Comparison of ENCODE assay signal across 8 cellular contexts in the genomic region with DNA sequence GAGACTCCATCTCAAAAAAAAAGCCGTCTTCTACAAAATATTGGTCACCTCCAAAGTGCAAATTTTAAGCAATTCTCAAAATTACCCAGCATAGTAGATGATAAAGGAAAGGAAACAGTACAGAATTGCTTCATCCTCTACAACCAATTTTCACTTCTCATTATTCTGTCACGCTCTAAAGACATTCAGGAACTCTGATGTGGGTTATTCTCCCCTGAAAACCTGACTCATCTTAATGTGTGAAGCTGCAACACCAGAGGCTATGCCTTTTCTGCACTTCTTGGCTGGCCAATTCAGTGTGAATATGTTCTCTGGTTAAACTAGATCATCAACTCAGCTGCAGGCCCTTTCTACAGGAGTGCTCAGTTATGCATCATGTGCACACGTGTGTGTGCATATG. TPM values are rescaled to one million over a fixed set of nuclear protein-coding genes. Genes with fewer than 3 reads are reported as not detected.
DNase-seq lines count a peak whose midpoint lies in the region; ATAC-seq and TF ChIP-seq lines count a peak whose summit lies in the region.

No MANE protein-coding gene starts in this region.

- H3K36me3 ChIP-seq in BE2C: peaks cover 71% of the 10 kb centered on the region

- H3K27me3 ChIP-seq in BE2C: no peaks in the 10 kb centered on the region

- H3K4me1 ChIP-seq in BE2C: peaks cover 9% of the 10 kb centered on the region

- peak; percentile 92 for ATAC-seq in GM19467 (IDR thresholded peaks at IDR 0.05; ENCODE audit: unreplicated experiment)
- peak; percentile 89 for ATAC-seq in HG03457 (IDR thresholded peaks at IDR 0.05; ENCODE audit: unreplicated experiment)
- peak; percentile 93 for ATAC-seq in stimulated activated naive CD8-positive, alpha-beta T cell treated with anti-CD3 and anti-CD28 coated beads, Interleukin-15, amount 100 ng/mL, for 72 hours

- no peaks in the 10 kb centered on the region for H3K27me3 Mint-ChIP-seq in activated naive CD4-positive, alpha-beta T cell treated with anti-CD3 and anti-CD28 coated beads, Interleukin-2, amount 50 U/mL, for 24 hours
- no peaks in the 10 kb centered on the region for H3K27me3 Mint-ChIP-seq in stimulated activated naive CD8-positive, alpha-beta T cell treated with anti-CD3 and anti-CD28 coated beads, Interleukin-15, amount 100 ng/mL, for 72 hours
- H3K27me3 Mint-ChIP-seq in endothelial cell (ENCODE audit: unreplicated experiment): peaks cover 6% of the 10 kb centered on the region

- no peak overlapping the region for H3K4me3 ChIP-seq in GM12864 (ENCODE audit: low read depth, low read length)
- H3K4me3 ChIP-seq in BE2C (ENCODE audit: low read depth, low read length): no peak overlapping the region

- H3K4me1 Mint-ChIP-seq in activated naive CD4-positive, alpha-beta T cell treated with anti-CD3 and anti-CD28 coated beads, Interleukin-2, amount 50 U/mL, for 24 hours: peaks cover 53% of the 10 kb centered on the region
- H3K4me1 Mint-ChIP-seq in stimulated activated naive CD8-positive, alpha-beta T cell treated with anti-CD3 and anti-CD28 coated beads, Interleukin-15, amount 100 ng/mL, for 72 hours: peaks cover 72% of the 10 kb centered on the region
- no peaks in the 10 kb centered on the region for H3K4me1 Mint-ChIP-seq in endothelial cell (ENCODE audit: unreplicated experiment)

- no peak for TF ChIP-seq CTCF in GM12864 (IDR thresholded peaks at IDR 0.05; ENCODE audit: low read depth, low read length, missing control alignments)
- no peak for TF ChIP-seq CTCF in endothelial cell (IDR thresholded peaks at IDR 0.05; ENCODE audit: unreplicated experiment)
- TF ChIP-seq CTCF in BE2C (IDR thresholded peaks at IDR 0.05; ENCODE audit: low read depth, low read length): no peak

- no peaks in the 10 kb centered on the region; the same call in 1 of the 2 replicates for H3K9me3 ChIP-seq in BE2C

- DNase-seq in GM12864 (ENCODE audit: low read depth) (peak; percentile 81), endothelial cell (ENCODE audit: low spot score) (no peak), BE2C (no peak), hippocampal formation (lab: John Stamatoyannopoulos, UW) (no peak)
- DNase-seq in stimulated activated naive CD8-positive, alpha-beta T cell treated with anti-CD3 and anti-CD28 coated beads, Interleukin-15, amount 100 ng/mL, for 72 hours: peak; percentile 34 to 58

- H3K27ac Mint-ChIP-seq in activated naive CD4-positive, alpha-beta T cell treated with anti-CD3 and anti-CD28 coated beads, Interleukin-2, amount 50 U/mL, for 24 hours: peak overlapping the region; percentile 85
- H3K27ac Mint-ChIP-seq in stimulated activated naive CD8-positive, alpha-beta T cell treated with anti-CD3 and anti-CD28 coated beads, Interleukin-15, amount 100 ng/mL, for 72 hours: peak overlapping the region in 1 of 2 donors; percentile 11
- H3K27ac Mint-ChIP-seq in endothelial cell (ENCODE audit: unreplicated experiment): no peak overlapping the region

- H3K36me3 Mint-ChIP-seq in activated naive CD4-positive, alpha-beta T cell treated with anti-CD3 and anti-CD28 coated beads, Interleukin-2, amount 50 U/mL, for 24 hours: peaks cover 35% of the 10 kb centered on the region
- H3K36me3 Mint-ChIP-seq in endothelial cell (ENCODE audit: low read depth, unreplicated experiment): peaks cover 4% of the 10 kb centered on the region

- H3K9me3 Mint-ChIP-seq in activated naive CD4-positive, alpha-beta T cell treated with anti-CD3 and anti-CD28 coated beads, Interleukin-2, amount 50 U/mL, for 24 hours: peaks cover 18% of the 10 kb centered on the region
- H3K9me3 Mint-ChIP-seq in stimulated activated naive CD8-positive, alpha-beta T cell treated with anti-CD3 and anti-CD28 coated beads, Interleukin-15, amount 100 ng/mL, for 72 hours: peaks cover 12 to 33% of the 10 kb centered on the region in 2 donors
- H3K9me3 Mint-ChIP-seq in endothelial cell (ENCODE audit: unreplicated experiment): peaks cover 5% of the 10 kb centered on the region

- H3K4me3 Mint-ChIP-seq in activated naive CD4-positive, alpha-beta T cell treated with anti-CD3 and anti-CD28 coated beads, Interleukin-2, amount 50 U/mL, for 24 hours: peak overlapping the region; percentile 51
- peak overlapping the region; percentile 15 to 51 for H3K4me3 Mint-ChIP-seq in stimulated activated naive CD8-positive, alpha-beta T cell treated with anti-CD3 and anti-CD28 coated beads, Interleukin-15, amount 100 ng/mL, for 72 hours
- H3K4me3 Mint-ChIP-seq in endothelial cell (ENCODE audit: unreplicated experiment): no peak overlapping the region

RNA-seq across cellular contexts. Expression of a gene that starts 11.0 kb away (rescaled TPM):
- total RNA-seq in endothelial cell (ENCODE audit: unreplicated experiment): not detected
- polyA plus RNA-seq in BE2C (2012; ENCODE audit: insufficient read depth, insufficient read length, low read depth): 135 TPM

RNA-seq across cellular contexts. Expression of a gene that starts 57.6 kb away (rescaled TPM):
- total RNA-seq in endothelial cell (ENCODE audit: unreplicated experiment): 0.23 TPM
- polyA plus RNA-seq in BE2C (2012; ENCODE audit: insufficient read depth, insufficient read length, low read depth): not detected

Comparison
In these comparisons a context has a peak if more than half of its experiments do, and no peak if none do; other contexts are left out.
1. DNase-seq: peak in GM12864 (single experiment) and stimulated activated naive CD8-positive, alpha-beta T cell treated with anti-CD3 and anti-CD28 coated beads, Interleukin-15, amount 100 ng/mL, for 72 hours (2 of 2); none in endothelial cell (single experiment), BE2C (single experiment) and hippocampal formation (0 of 2).
2. Peak in every context shown above with its lines, with median percentiles within 50 percentile points of each other: ATAC-seq.